In the genomic region with DNA sequence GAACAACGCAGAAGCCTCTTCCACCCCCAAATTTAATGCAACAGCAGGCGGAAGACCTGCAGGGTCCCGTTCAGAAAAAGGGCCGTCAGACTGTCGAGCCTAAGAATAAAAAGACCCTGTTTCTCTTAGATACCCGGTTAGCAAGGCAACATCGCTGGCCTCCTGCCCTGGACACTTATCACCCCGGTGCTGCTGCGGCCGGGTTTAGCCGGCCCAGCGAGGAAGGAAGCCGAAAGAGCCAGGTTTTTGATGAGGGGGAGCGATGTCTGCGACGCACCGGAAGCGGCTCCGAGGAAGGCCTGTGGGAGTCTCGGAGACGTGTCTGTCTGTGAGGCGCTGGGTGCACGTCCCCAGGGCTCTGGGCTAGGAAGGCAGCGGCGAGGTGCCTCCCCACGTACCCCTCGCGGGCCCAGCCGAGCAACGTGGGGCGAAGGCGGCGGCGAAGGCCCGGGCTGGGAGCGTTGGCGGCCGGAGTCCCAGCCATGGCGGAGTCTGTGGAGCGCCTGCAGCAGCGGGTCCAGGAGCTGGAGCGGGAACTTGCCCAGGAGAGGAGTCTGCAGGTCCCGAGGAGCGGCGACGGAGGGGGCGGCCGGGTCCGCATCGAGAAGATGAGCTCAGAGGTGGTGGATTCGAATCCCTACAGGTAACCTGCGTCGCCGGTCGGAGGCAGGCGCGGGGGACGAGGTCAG, we compare ENCODE assay signal across 8 cellular contexts. TPM values are rescaled to one million over a fixed set of nuclear protein-coding genes. Genes with fewer than 3 reads are reported as not detected.
DNase-seq lines count a peak whose midpoint lies in the region; ATAC-seq lines count a peak whose summit lies in the region.

A gene (plus strand): TSS at position 274 of the 689 bp plus-strand sequence. CDS start 209 bp downstream, at position 483.

- peak within 1 kb of the TSS; percentile 60 for H2BK5ac ChIP-seq in mesenchymal stem cell (ENCODE audit: low read depth, low read length, poor library complexity, severe bottlenecking)

- H3K4me3 Mint-ChIP-seq in effector memory CD8-positive, alpha-beta T cell = peak within 1 kb of the TSS; percentile 92 to 97

- H3K9me3 ChIP-seq in mesenchymal stem cell (ENCODE audit: control insufficient read depth, low read length) = no peaks in the 10 kb centered on the region

- H3K23ac ChIP-seq in mesenchymal stem cell (ENCODE audit: low read length in 2 of 2) = peak within 1 kb of the TSS in 1 of 2 experiments; percentile 100

- peak within 1 kb of the TSS in 1 of 2 experiments; percentile 78 for H2BK12ac ChIP-seq in mesenchymal stem cell (ENCODE audit: low read length in 2 of 2)

- H3K27ac Mint-ChIP-seq in effector memory CD8-positive, alpha-beta T cell = peak within 1 kb of the TSS; percentile 97 to 99

- H2BK15ac ChIP-seq in mesenchymal stem cell (ENCODE audit: low read depth, poor library complexity, severe bottlenecking) = peak within 1 kb of the TSS; percentile 76

- H3K9me3 Mint-ChIP-seq in effector memory CD8-positive, alpha-beta T cell = no peaks in the 10 kb centered on the region

- H3K4me1 Mint-ChIP-seq in effector memory CD8-positive, alpha-beta T cell (ENCODE audit: low read depth in 2 of 2) = peaks cover 37 to 53% of the 10 kb centered on the region in 2 donors

- H2AK5ac ChIP-seq in mesenchymal stem cell (ENCODE audit: low read length, severe bottlenecking) = no peak within 1 kb of the TSS

- peak within 1 kb of the TSS; percentile 96 for H3K9ac ChIP-seq in mesenchymal stem cell (ENCODE audit: low read length)

- peak within 1 kb of the TSS; percentile 100 for H2AFZ ChIP-seq in mesenchymal stem cell (ENCODE audit: low read depth, low read length)

- H3K27me3 Mint-ChIP-seq in effector memory CD8-positive, alpha-beta T cell = no peaks in the 10 kb centered on the region

- peak in 13 of 14 donors; percentile 24 to 86 (median 79) for DNase-seq in C1 segment of cervical spinal cord (lab: John Stamatoyannopoulos, UW)
- peak; percentile 36 for DNase-seq in NCI-H82 treated with DMSO at 0.1 percent for 48 hours (lab: John Stamatoyannopoulos, UW; ENCODE audit: unreplicated experiment)
- DNase-seq in activated CD8-positive, alpha-beta memory T cell treated with anti-CD3 and anti-CD28 coated beads for 4 hours (ENCODE audit: low read depth in 2 of 2) = peak; percentile 42 to 50
- peak; percentile 58 to 69 (median 59) for DNase-seq in effector memory CD8-positive, alpha-beta T cell
- peak; percentile 80 for DNase-seq in mesenchymal stem cell
- peak; percentile 32 for DNase-seq in stimulated activated CD8-positive, alpha-beta memory T cell treated with anti-CD3 and anti-CD28 coated beads, Interleukin-15, amount 100 ng/mL, for 1 hour (ENCODE audit: low read depth)

- H3K36me3 Mint-ChIP-seq in effector memory CD8-positive, alpha-beta T cell (ENCODE audit: insufficient read depth) = peaks cover 23% of the 10 kb centered on the region

- peak within 1 kb of the TSS; percentile 94 for H4K91ac ChIP-seq in mesenchymal stem cell (ENCODE audit: low read length)

- peak within 1 kb of the TSS; percentile 94 to 96 for H3K4me3 ChIP-seq in mesenchymal stem cell (ENCODE audit: insufficient read depth in 1 of 2, low read depth in 1 of 2, low read length in 2 of 2)

- no peaks in the 10 kb centered on the region for H3K4me1 ChIP-seq in mesenchymal stem cell (ENCODE audit: control insufficient read depth, insufficient read depth, low read depth, low read length)

- H3K79me1 ChIP-seq in mesenchymal stem cell (replicated peaks; ENCODE audit: low read length, poor library complexity, severe bottlenecking) = peaks cover 5% of the 10 kb centered on the region

- peak within 1 kb of the TSS; percentile 73 for H3K27ac ChIP-seq in mesenchymal stem cell (ENCODE audit: low read length, poor library complexity, severe bottlenecking)

- WGBS in mesenchymal stem cell = under 1% methylated on average over 58 of the region's 58 CpGs

- H3K18ac ChIP-seq in mesenchymal stem cell (ENCODE audit: low read depth in 1 of 2, low read length in 2 of 2) = peak within 1 kb of the TSS; percentile 81 to 100

- H3K14ac ChIP-seq in mesenchymal stem cell (ENCODE audit: low read length in 2 of 2) = peak within 1 kb of the TSS in 1 of 2 experiments; percentile 94

- H3K27me3 ChIP-seq in mesenchymal stem cell (ENCODE audit: control insufficient read depth in 1 of 2, insufficient read depth in 1 of 2, low read length in 2 of 2) = no peaks in the 10 kb centered on the region

- H3K4me2 ChIP-seq in mesenchymal stem cell (ENCODE audit: low read length, poor library complexity, severe bottlenecking) = peak within 1 kb of the TSS; percentile 60

- H2BK120ac ChIP-seq in mesenchymal stem cell (ENCODE audit: low read depth, low read length) = peak within 1 kb of the TSS; percentile 80

- H3K36me3 ChIP-seq in mesenchymal stem cell (ENCODE audit: control insufficient read depth in 1 of 2, insufficient read depth in 2 of 2, low read depth in 1 of 2, low read length in 2 of 2) = peaks cover 0 to 2% of the 10 kb centered on the region in 2 experiments

- peak within 1 kb of the TSS; percentile 89 for H4K8ac ChIP-seq in mesenchymal stem cell (ENCODE audit: low read length)

- ATAC-seq in GM19043 (IDR thresholded peaks at IDR 0.05; ENCODE audit: low read depth, unreplicated experiment) (peak; percentile 60), HG03342 (IDR thresholded peaks at IDR 0.05; ENCODE audit: unreplicated experiment) (peak; percentile 64)
- peak; percentile 89 for ATAC-seq in effector memory CD8-positive, alpha-beta T cell (replicated peaks)

- H3K4ac ChIP-seq in mesenchymal stem cell (ENCODE audit: low read depth in 1 of 2, low read length in 2 of 2) = peak within 1 kb of the TSS; percentile 91 to 100

RNA-seq across cellular contexts. Expression of the gene that starts here (rescaled TPM):
- polyA plus RNA-seq in mesenchymal stem cell (2013, experiment 1 of 2) = 22.0 TPM
- polyA plus RNA-seq in mesenchymal stem cell (2013, experiment 2 of 2) = 22.1 TPM

Comparison
In these comparisons a context has a peak if more than half of its experiments do, and no peak if none do; other contexts are left out.
1. Peak in every context shown above with its lines: DNase-seq, ATAC-seq, H3K4me3 ChIP-seq and H3K27ac ChIP-seq.